ENCODE assay signal across 8 cellular contexts in genomic region chr6:146770965-146771735, GRCh38.
DNase-seq lines count a peak whose midpoint lies in the region; ATAC-seq and TF ChIP-seq lines count a peak whose summit lies in the region.

No MANE protein-coding gene starts in this region.

- no peaks in the 10 kb centered on the region for H3K27me3 ChIP-seq in body of pancreas
- no peaks in the 10 kb centered on the region for H3K27me3 ChIP-seq in skeletal muscle tissue (ENCODE audit: control insufficient read depth in 3 of 3, insufficient read depth in 3 of 3, low read length in 3 of 3)
- no peaks in the 10 kb centered on the region for H3K27me3 ChIP-seq in PC-9 (ENCODE audit: insufficient read depth, low read depth)

- no peaks in the 10 kb centered on the region for H4K20me1 ChIP-seq in PC-9 (ENCODE audit: insufficient read depth)

- TF ChIP-seq CTCF in body of pancreas (IDR thresholded peaks at IDR 0.05) (no peak), PC-9 (conservative IDR thresholded peaks at IDR 0.05) (no peak)

- H3K9me3 ChIP-seq in body of pancreas, result no peaks in the 10 kb centered on the region
- H3K9me3 ChIP-seq in skeletal muscle tissue (ENCODE audit: control insufficient read depth in 3 of 3, low read length in 3 of 3), result no peaks in the 10 kb centered on the region
- H3K9me3 ChIP-seq in PC-9 (ENCODE audit: insufficient read depth, low read depth), result no peaks in the 10 kb centered on the region

- no peak overlapping the region for H3K4me2 ChIP-seq in PC-9

- no TSS peak for BruUV-seq in PC-9 (replicated peaks; lab: Mats Ljungman, UMichigan)

- POLR2A ChIA-PET in PC-9 (lab: Charles Lee; ENCODE audit: unreplicated experiment), result no interaction called here

- no peak overlapping the region for H3K9ac ChIP-seq in skeletal muscle tissue (ENCODE audit: low read depth in 1 of 3, low read length in 3 of 3)

- peaks cover 22% of the 10 kb centered on the region for H3K4me1 Mint-ChIP-seq in T-helper 1 cell treated with Interleukin-12 subunit alpha and Interleukin-12 subunit beta and Interleukin-4 antibody, amounts not matched to agents 30 μg/mL and 1 μg/mL, for 36 hours (ENCODE audit: low read depth)

- H3K4me1 ChIP-seq in body of pancreas (no peaks in the 10 kb centered on the region), skeletal muscle tissue (ENCODE audit: control insufficient read depth in 3 of 3, insufficient read depth in 3 of 3, low read length in 3 of 3) (no peaks in the 10 kb centered on the region), PC-9 (replicated peaks; ENCODE audit: insufficient read depth) (no peaks in the 10 kb centered on the region)

- intact Hi-C loops in body of pancreas (cut with DNase I), result no loop called here
- intact Hi-C loops in PC-9 (cut with micrococcal nuclease; ENCODE audit: unreplicated experiment), result no loop called here

- H3K9me2 ChIP-seq in PC-9 (ENCODE audit: insufficient read depth), result no peaks in the 10 kb centered on the region

- peak overlapping the region; percentile 70 for H3K4me3 Mint-ChIP-seq in T-helper 1 cell treated with Interleukin-12 subunit alpha and Interleukin-12 subunit beta and Interleukin-4 antibody, amounts not matched to agents 30 μg/mL and 1 μg/mL, for 36 hours

- H3K9me3 Mint-ChIP-seq in T-helper 1 cell treated with Interleukin-12 subunit alpha and Interleukin-12 subunit beta and Interleukin-4 antibody, amounts not matched to agents 30 μg/mL and 1 μg/mL, for 36 hours, result no peaks in the 10 kb centered on the region

- no peaks in the 10 kb centered on the region for H3F3A ChIP-seq in PC-9 (ENCODE audit: insufficient read depth, low read depth)

- H2AFZ ChIP-seq in PC-9, result no peak overlapping the region

- ATAC-seq in GM19463 (IDR thresholded peaks at IDR 0.05; ENCODE audit: unreplicated experiment), result peak; percentile 52
- no peak for ATAC-seq in body of pancreas
- ATAC-seq in GM18861 (IDR thresholded peaks at IDR 0.05; ENCODE audit: unreplicated experiment), result no peak
- ATAC-seq in HG02840 (IDR thresholded peaks at IDR 0.05; ENCODE audit: low FRiP score, unreplicated experiment), result no peak

- WGBS in body of pancreas, 2 donors, result 51 to 73% methylated on average over 14 of the region's 14 CpGs

- H3K4me3 ChIP-seq in body of pancreas (no peak overlapping the region), skeletal muscle tissue (ENCODE audit: low read length in 3 of 3) (peak overlapping the region in 1 of 3 donors; percentile 59), PC-9 (no peak overlapping the region)

- H3K36me3 ChIP-seq in body of pancreas (replicated peaks in 1 of 2; ENCODE audit: insufficient read depth in 1 of 2, low read depth in 2 of 2) (no peaks in the 10 kb centered on the region), skeletal muscle tissue (ENCODE audit: control insufficient read depth in 3 of 3, insufficient read depth in 3 of 3, low read length in 3 of 3) (no peaks in the 10 kb centered on the region), PC-9 (ENCODE audit: low read depth) (no peaks in the 10 kb centered on the region)

- peak in 3 of 4 donors; percentile 7 to 43 (median 19) for DNase-seq in body of pancreas
- no peak for DNase-seq in PC-9
- DNase-seq in NK-92 treated with Interleukin-12 subunit alpha and Interleukin-12 subunit beta, amount 100 ng/mL, for 24 hours (lab: John Stamatoyannopoulos, UW), result no peak

- H3K27ac ChIP-seq in body of pancreas, result no peak overlapping the region
- H3K27ac ChIP-seq in skeletal muscle tissue (ENCODE audit: low read depth, low read length), result peak overlapping the region; percentile 46
- H3K27ac ChIP-seq in PC-9, result no peak overlapping the region

- no peak for TF ChIP-seq POLR2A in body of pancreas (IDR thresholded peaks at IDR 0.05)

- H3K79me2 ChIP-seq in PC-9 (ENCODE audit: low read depth), result no peaks in the 10 kb centered on the region

- peak overlapping the region; percentile 65 for H3K27ac Mint-ChIP-seq in T-helper 1 cell treated with Interleukin-12 subunit alpha and Interleukin-12 subunit beta and Interleukin-4 antibody, amounts not matched to agents 30 μg/mL and 1 μg/mL, for 36 hours

- CTCF ChIA-PET in PC-9 (lab: Charles Lee), result no interaction called here

- no peaks in the 10 kb centered on the region for H3K36me3 Mint-ChIP-seq in T-helper 1 cell treated with Interleukin-12 subunit alpha and Interleukin-12 subunit beta and Interleukin-4 antibody, amounts not matched to agents 30 μg/mL and 1 μg/mL, for 36 hours (ENCODE audit: low read depth)

- H3K27me3 Mint-ChIP-seq in T-helper 1 cell treated with Interleukin-12 subunit alpha and Interleukin-12 subunit beta and Interleukin-4 antibody, amounts not matched to agents 30 μg/mL and 1 μg/mL, for 36 hours (ENCODE audit: low read depth), result no peaks in the 10 kb centered on the region

Comparison
In these comparisons a context has a peak if more than half of its experiments do, and no peak if none do; other contexts are left out.
1. DNase-seq: peak in body of pancreas (3 of 4); none in PC-9 (0 of 2) and NK-92 treated with Interleukin-12 subunit alpha and Interleukin-12 subunit beta, amount 100 ng/mL, for 24 hours (single experiment).